9 cellular contexts compared by ENCODE assay signal in genomic region chr10:69362471-69362954, GRCh38. TPM values are rescaled to one million over a fixed set of nuclear protein-coding genes. Genes with fewer than 3 reads are reported as not detected.
DNase-seq lines count a peak whose midpoint lies in the region; ATAC-seq, FAIRE-seq and TF ChIP-seq lines count a peak whose summit lies in the region.
"Had no signal": no experiment of that assay in that cellular context is flagged by ENCODE, and none has a peak within 500 bp of the region (broad histone marks: within the 10 kb centered on the region; RNA-seq: fewer than 3 reads in every experiment).

No MANE protein-coding gene starts in this region.

- peak overlapping the region; percentile 54 for H3K27ac ChIP-seq in brain microvascular endothelial cell

- in situ Hi-C loops in brain microvascular endothelial cell (cut with HindIII; ENCODE audit: low pct_ligation_motif_present, low sequenced_read_pairs), result no loop called here

- ATAC-seq in GM19463 (IDR thresholded peaks at IDR 0.05; ENCODE audit: unreplicated experiment), result no peak

- H3K36me3 ChIP-seq in brain microvascular endothelial cell (replicated peaks), result peaks cover 15% of the 10 kb centered on the region

- TF ChIP-seq CTCF in brain microvascular endothelial cell (IDR thresholded peaks at IDR 0.05; ENCODE audit: low read depth, low read length, missing control alignments), result no peak

- no peak for FAIRE-seq in HTR-8/SVneo (lab: Jason Lieb, UNC)

- no peak overlapping the region for H3K4me3 ChIP-seq in brain microvascular endothelial cell (ENCODE audit: low read depth, low read length)

- no peaks in the 10 kb centered on the region for H3K27me3 ChIP-seq in brain microvascular endothelial cell (replicated peaks)

- DNase-seq in A172 (ENCODE audit: low spot score) (peak; percentile 84), HS-5 (ENCODE audit: low read depth) (peak; percentile 77), brain microvascular endothelial cell (peak; percentile 67), left kidney (ENCODE audit: low read depth, low spot score) (peak; percentile 24), KG1 (lab: John Stamatoyannopoulos, UW) (no peak), HEK293T (ENCODE audit: extremely low spot score) (no peak), HTR-8/SVneo (ENCODE audit: insufficient read length, low spot score) (no peak)
- DNase-seq: NCI-H1694 had no signal

- CTCF ChIA-PET in HEK293T (lab: Yijun Ruan, JAX), result no interaction called here

- POLR2A ChIA-PET in HEK293T (lab: Yijun Ruan, JAX), result no interaction called here

TF ChIP-seq in HEK293T, 16 proteins besides CTCF, POLR2A, EP300 and RAD21:
- TF ChIP-seq BHLHE40 (IDR thresholded peaks at IDR 0.05; ENCODE audit: borderline replicate concordance) (no peak), SP1 (IDR thresholded peaks at IDR 0.05) (no peak), LEF1 (IDR thresholded peaks at IDR 0.05; ENCODE audit: borderline replicate concordance) (no peak), ZNF384 (IDR thresholded peaks at IDR 0.05) (no peak), SUZ12 (IDR thresholded peaks at IDR 0.05) (no peak), ELF4 (IDR thresholded peaks at IDR 0.05) (no peak), CTBP1 (IDR thresholded peaks at IDR 0.05; ENCODE audit: borderline replicate concordance) (no peak), FOXM1 (IDR thresholded peaks at IDR 0.05; ENCODE audit: borderline replicate concordance) (no peak)
TF ChIP-seq in HEK293T: peak in this region for 0.

RNA-seq across cellular contexts. Expression of gene TACR2, which starts 54.2 kb away (rescaled TPM):
- not detected in 2 replicates for total RNA-seq in A172 (2014; rRNA removed; shearing (Covaris generic))

Comparison
In these comparisons a context has a peak if more than half of its experiments do, and no peak if none do; other contexts are left out.
1. DNase-seq: peak in A172 (single experiment), HS-5 (single experiment), brain microvascular endothelial cell (single experiment) and left kidney (single experiment); none in KG1 (single experiment), HEK293T (single experiment) and HTR-8/SVneo (single experiment).